Comparison of ENCODE assay signal across 14 cellular contexts in genomic region chr3:114584734-114585371, GRCh38.
DNase-seq lines count a peak whose midpoint lies in the region; ATAC-seq and TF ChIP-seq lines count a peak whose summit lies in the region.
"Had no signal": no experiment of that assay in that cellular context is flagged by ENCODE, and none has a peak within 500 bp of the region (broad histone marks: within the 10 kb centered on the region; RNA-seq: fewer than 3 reads in every experiment).

No MANE protein-coding gene starts in this region.

- TF ChIP-seq RAD21 in HCT116 (IDR thresholded peaks at IDR 0.05; ENCODE audit: low read depth) = no peak

- H4K20me1 ChIP-seq in HCT116 (ENCODE audit: insufficient read depth) (no peaks in the 10 kb centered on the region), mammary epithelial cell (ENCODE audit: insufficient read depth, low read length) (no peaks in the 10 kb centered on the region)

- POLR2A ChIA-PET in HCT116 (lab: Charles Lee) = no interaction called here

- 40% methylated on average over 5 of the region's 6 CpGs for WGBS in mammary epithelial cell (ENCODE audit: low coverage, missing lambda C conversion rate)

- TF ChIP-seq POLR2A in HCT116 (IDR thresholded peaks at IDR 0.05; ENCODE audit: borderline replicate concordance, extremely low read depth, insufficient read depth, insufficient read length) = no peak

- H3K4me1 ChIP-seq in HCT116 (ENCODE audit: control insufficient read depth in 1 of 2, insufficient read depth in 2 of 2, low read length in 2 of 2) = peaks cover 31 to 52% of the 10 kb centered on the region in 2 experiments
- H3K4me1 ChIP-seq in mammary epithelial cell (ENCODE audit: insufficient read depth, low read length) = no peaks in the 10 kb centered on the region
- H3K4me1 ChIP-seq in subcutaneous abdominal adipose tissue (ENCODE audit: control insufficient read depth in 5 of 5, insufficient read depth in 5 of 5, low read length in 5 of 5) = peaks cover 0 to 9% (median 7%) of the 10 kb centered on the region in 5 donors
- H3K4me1 ChIP-seq: prostate gland had no signal

- peaks cover 99% of the 10 kb centered on the region for H3K79me2 ChIP-seq in HCT116 (ENCODE audit: insufficient read depth, low read length)
- H3K79me2 ChIP-seq in mammary epithelial cell (ENCODE audit: insufficient read depth, low read length) = no peaks in the 10 kb centered on the region

- H2AFZ ChIP-seq in HCT116 (ENCODE audit: low read depth, low read length, poor library complexity, severe bottlenecking) (no peak overlapping the region), mammary epithelial cell (ENCODE audit: low read depth, low read length) (peak overlapping the region; percentile 73)

- H3K36me3 ChIP-seq in HCT116 (ENCODE audit: control insufficient read depth in 1 of 2, insufficient read depth in 2 of 2, low read length in 2 of 2) (peaks cover 0 to 15% of the 10 kb centered on the region in 2 experiments; a peak in 1 of 4 replicates), mammary epithelial cell (ENCODE audit: insufficient read depth, low read length) (no peaks in the 10 kb centered on the region), subcutaneous abdominal adipose tissue (ENCODE audit: control insufficient read depth in 5 of 5, insufficient read depth in 5 of 5, low read length in 5 of 5) (peaks cover 0 to 3% (median 0%) of the 10 kb centered on the region in 5 donors)
- H3K36me3 ChIP-seq: prostate gland had no signal

- BruUV-seq in HCT116 (replicated peaks; lab: Mats Ljungman, UMichigan) (no TSS peak), mammary epithelial cell (replicated peaks; lab: Mats Ljungman, UMichigan) (no TSS peak)

- H3K4me3 ChIP-seq in HCT116 (replicated peaks in 1 of 2; ENCODE audit: low read depth in 1 of 2, low read length in 2 of 2) = no peak overlapping the region
- H3K4me3 ChIP-seq in mammary epithelial cell (replicated peaks in 1 of 3; ENCODE audit: insufficient read depth in 1 of 3, low read depth in 2 of 3, low read length in 3 of 3) = no peak overlapping the region
- H3K4me3 ChIP-seq in subcutaneous abdominal adipose tissue (ENCODE audit: low read depth in 1 of 5, low read length in 5 of 5) = peak overlapping the region in 3 of 5 donors; percentile 8 to 51 (median 47)
- H3K4me3 ChIP-seq: prostate gland, SJSA1 had no signal

- in situ Hi-C loops in mammary epithelial cell (cut with MboI; ENCODE audit: low sequenced_read_pairs in 2 of 2) = no loop called here
- in situ Hi-C loops in GM13976 (cut with MboI; ENCODE audit: low sequenced_read_pairs, unreplicated experiment) = no loop called here

- CTCF ChIA-PET in HCT116 (lab: Charles Lee) (interaction anchor here (0.5 to 1.2 kb wide), 3 partner anchors 12 to 561 kb away, joined by 3 to 4 read pairs (median 4); no protein-coding TSS in a partner anchor), mammary epithelial cell (lab: Charles Lee; ENCODE audit: low non-redundant PET) (interaction anchor here (0.7 to 0.8 kb wide), 2 partner anchors 138 to 166 kb away, joined by 4 to 6 read pairs; no protein-coding TSS in a partner anchor)

- H3K4me2 ChIP-seq in HCT116 (ENCODE audit: low read length) = no peak overlapping the region
- H3K4me2 ChIP-seq in mammary epithelial cell (ENCODE audit: insufficient read depth, low read depth, low read length) = peak overlapping the region; percentile 40

- DNase-seq in HCT116 (ENCODE audit: low read depth, low spot score) = no peak
- peak; percentile 28 for DNase-seq in mammary epithelial cell
- peak; percentile 30 for DNase-seq in left kidney (ENCODE audit: low read depth, low spot score)
- DNase-seq in GM13976 (ENCODE audit: low spot score) = no peak
- no peak for DNase-seq in cerebellar cortex (ENCODE audit: low spot score)
- no peak for DNase-seq in ureter (ENCODE audit: low spot score)
- DNase-seq: activated T-cell treated with anti-CD3 and anti-CD28 coated beads, Interleukin-2, amount 50 U/mL, for 1 hour; Calu3; NCI-H1694; NCI-H82 had no signal

- ATAC-seq in HCT116 = peak; percentile 34; the same call in 1 of the 2 replicates
- ATAC-seq: activated CD4-positive, CD25-positive, alpha-beta regulatory T cell treated with anti-CD3 and anti-CD28 coated beads, Interleukin-2, amount 50 U/mL, for 24 hours had no signal

- intact Hi-C loops in HCT116 (cut with micrococcal nuclease) = no loop called here
- intact Hi-C loops in mammary epithelial cell (cut with micrococcal nuclease) = no loop called here

- peak overlapping the region; percentile 54 for H3K27ac ChIP-seq in HCT116 (ENCODE audit: low read depth, low read length)
- H3K27ac ChIP-seq in mammary epithelial cell (ENCODE audit: insufficient read depth, low read depth, low read length) = no peak overlapping the region
- H3K27ac ChIP-seq in subcutaneous abdominal adipose tissue (ENCODE audit: low read depth, low read length) = peak overlapping the region; percentile 45
- H3K27ac ChIP-seq: SJSA1 had no signal

- no peaks in the 10 kb centered on the region for H3K9me3 ChIP-seq in HCT116 (ENCODE audit: control insufficient read depth in 1 of 2, insufficient read depth in 1 of 2, low read depth in 1 of 2, low read length in 2 of 2)
- no peaks in the 10 kb centered on the region for H3K9me3 ChIP-seq in mammary epithelial cell (replicated peaks; ENCODE audit: insufficient read depth, low read length)
- peaks cover 0 to 2% (median 0%) of the 10 kb centered on the region in 5 donors for H3K9me3 ChIP-seq in subcutaneous abdominal adipose tissue (ENCODE audit: control insufficient read depth in 5 of 5, low read length in 5 of 5)
- H3K9me3 ChIP-seq: prostate gland, SJSA1 had no signal

- no peaks in the 10 kb centered on the region for H3K9me2 ChIP-seq in HCT116 (ENCODE audit: insufficient read depth)

- dilution Hi-C loops in mammary epithelial cell (cut with HindIII; ENCODE audit: low sequenced_read_pairs) = no loop called here

- H3K9ac ChIP-seq in HCT116 (ENCODE audit: low read length) (no peak overlapping the region), mammary epithelial cell (ENCODE audit: insufficient read depth, low read length) (no peak overlapping the region), subcutaneous abdominal adipose tissue (ENCODE audit: low read length in 5 of 5) (peak overlapping the region; percentile 11 to 70 (median 42))

- TF ChIP-seq CTCF in HCT116 (IDR thresholded peaks at IDR 0.05 in 2 of 3, conservative IDR thresholded peaks at IDR 0.05 in 1 of 3; ENCODE audit: borderline replicate concordance in 1 of 3, insufficient read depth in 1 of 3, low read depth in 2 of 3, low read length in 2 of 3) (no peak), mammary epithelial cell (conservative IDR thresholded peaks at IDR 0.05 in 1 of 2, IDR thresholded peaks at IDR 0.05 in 1 of 2; ENCODE audit: extremely low read depth in 1 of 2, insufficient read depth in 1 of 2, low read depth in 1 of 2, low read length in 2 of 2) (no peak), GM13976 (IDR thresholded peaks at IDR 0.05; ENCODE audit: borderline replicate concordance, control extremely low read depth, extremely low read depth, insufficient read depth, missing control alignments) (no peak)

- H3K27me3 ChIP-seq in HCT116 (ENCODE audit: insufficient read depth, low read length) (no peaks in the 10 kb centered on the region), mammary epithelial cell (ENCODE audit: insufficient read depth, low read length) (no peaks in the 10 kb centered on the region), subcutaneous abdominal adipose tissue (ENCODE audit: control insufficient read depth in 5 of 5, insufficient read depth in 4 of 5, low read length in 5 of 5) (no peaks in the 10 kb centered on the region)
- H3K27me3 ChIP-seq: SJSA1 had no signal

- RAD21 ChIA-PET in HCT116 (lab: Charles Lee; ENCODE audit: low non-redundant PET in 1 of 2, low total read pairs in 2 of 2, uncharacterized antibody in 2 of 2, unreplicated experiment in 2 of 2) = no interaction called here

TF ChIP-seq in HCT116, 20 proteins besides CTCF, POLR2A, EP300 and RAD21:
- no peak for TF ChIP-seq JUND (IDR thresholded peaks at IDR 0.05)

Comparison
In these comparisons a context has a peak if more than half of its experiments do, and no peak if none do; other contexts are left out.
1. DNase-seq: peak in mammary epithelial cell (single experiment) and left kidney (single experiment); none in HCT116 (single experiment), GM13976 (single experiment), cerebellar cortex (single experiment) and ureter (single experiment).
2. H3K4me3 ChIP-seq: peak in subcutaneous abdominal adipose tissue (3 of 5); none in HCT116 (0 of 2) and mammary epithelial cell (0 of 3).
3. H3K9ac ChIP-seq: peak in subcutaneous abdominal adipose tissue (5 of 5); none in HCT116 (single experiment) and mammary epithelial cell (single experiment).